Comparison of ENCODE assay signal across 1 cellular context in the genomic region with DNA sequence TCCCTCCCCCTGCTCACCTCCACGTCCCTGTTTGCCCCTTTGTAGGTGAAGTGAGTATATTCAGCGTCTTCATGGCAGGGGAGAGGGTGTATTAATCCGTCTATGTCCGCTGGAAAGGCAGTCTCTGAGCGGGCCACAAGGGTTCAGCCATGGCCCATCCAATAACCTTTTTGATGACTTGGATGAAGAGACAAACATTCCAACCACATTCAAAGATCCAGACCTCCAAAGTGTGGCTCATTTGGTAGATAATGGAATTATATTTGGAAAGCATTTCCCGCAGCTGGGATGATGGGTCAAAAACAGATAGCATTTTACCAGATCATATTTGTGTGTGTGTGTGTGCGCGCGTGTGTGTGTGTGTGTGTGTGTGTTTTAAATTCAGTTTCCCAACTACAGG.
TF ChIP-seq lines count a peak whose summit lies in the region.

No MANE protein-coding gene starts in this region.

TF ChIP-seq in H1, 55 proteins besides CTCF, POLR2A, EP300 and RAD21:
- TF ChIP-seq FOSL1 (IDR thresholded peaks at IDR 0.05; ENCODE audit: insufficient read depth, low read depth, low read length) (no peak), CHD2 (IDR thresholded peaks at IDR 0.05; ENCODE audit: low read length) (no peak), EZH2 (IDR thresholded peaks at IDR 0.05; ENCODE audit: low read depth, low read length, severe bottlenecking) (no peak), SAP30 (IDR thresholded peaks at IDR 0.05; ENCODE audit: insufficient read depth, insufficient replicate concordance, low read length) (no peak), CHD1 (IDR thresholded peaks at IDR 0.05; ENCODE audit: low read depth, low read length) (no peak), ASH2L (IDR thresholded peaks at IDR 0.05; ENCODE audit: low read length) (no peak), EGR1 (IDR thresholded peaks at IDR 0.05; ENCODE audit: borderline replicate concordance, low read depth, low read length) (no peak), TAF7 (optimal IDR thresholded peaks at IDR 0.05; ENCODE audit: borderline replicate concordance, low read depth, low read length) (no peak), RNF2 (IDR thresholded peaks at IDR 0.05; ENCODE audit: borderline replicate concordance, low read depth, low read length, missing control alignments, poor library complexity, severe bottlenecking) (no peak), ATF3 (IDR thresholded peaks at IDR 0.05; ENCODE audit: insufficient read depth, low read depth, low read length) (no peak), SUZ12 (IDR thresholded peaks at IDR 0.05; ENCODE audit: low read length) (no peak), CHD7 (IDR thresholded peaks at IDR 0.05; ENCODE audit: insufficient replicate concordance, low read length) (no peak)
